In the genomic region with DNA sequence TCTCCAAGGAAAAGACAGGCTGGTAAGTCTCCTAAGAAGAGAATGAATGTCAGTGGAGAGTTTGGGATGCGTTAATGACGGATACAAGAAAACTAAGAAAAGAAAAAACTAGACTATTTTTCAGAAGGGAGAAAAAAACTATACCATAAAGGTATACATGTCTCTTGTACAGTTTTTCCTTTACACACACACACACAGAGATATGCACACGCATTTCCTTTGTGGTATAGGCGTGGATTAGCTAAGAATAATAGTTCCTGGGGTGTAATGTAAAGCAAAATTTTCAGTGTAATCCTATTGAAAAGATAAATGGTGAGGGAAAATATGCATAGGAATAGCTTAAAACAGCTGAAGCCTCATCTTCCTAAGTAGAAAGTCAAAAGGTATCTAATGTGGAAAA, we compare ENCODE assay signal across 1 cellular context.
TF ChIP-seq lines count a peak whose summit lies in the region.

No MANE protein-coding gene starts in this region.

TF ChIP-seq in IMR-90, 13 proteins besides CTCF, POLR2A, EP300 and RAD21:
- TF ChIP-seq BHLHE40 (IDR thresholded peaks at IDR 0.05; ENCODE audit: low read depth, low read length) (no peak), FOS (IDR thresholded peaks at IDR 0.05; ENCODE audit: low read depth, low read length) (no peak), MAZ (IDR thresholded peaks at IDR 0.05; ENCODE audit: borderline replicate concordance, low read depth, low read length) (no peak), MAFK (IDR thresholded peaks at IDR 0.05; ENCODE audit: low read depth, low read length) (no peak), CEBPB (IDR thresholded peaks at IDR 0.05; ENCODE audit: low read depth, low read length) (no peak), MXI1 (IDR thresholded peaks at IDR 0.05; ENCODE audit: borderline replicate concordance, low read depth, low read length) (no peak), RCOR1 (IDR thresholded peaks at IDR 0.05; ENCODE audit: insufficient replicate concordance, low read length) (no peak)
TF ChIP-seq in IMR-90: peak in this region for 0.
